ENCODE assay signal across 8 cellular contexts in genomic region chr3:195442573-195443390, GRCh38. TPM values are rescaled to one million over a fixed set of nuclear protein-coding genes. Genes with fewer than 3 reads are reported as not detected.
A peak's percentile ranks its signal among the peaks of the same experiment; 100 is the strongest.
DNase-seq lines count a peak whose midpoint lies in the region; ATAC-seq and TF ChIP-seq lines count a peak whose summit lies in the region.

A gene with protein sequence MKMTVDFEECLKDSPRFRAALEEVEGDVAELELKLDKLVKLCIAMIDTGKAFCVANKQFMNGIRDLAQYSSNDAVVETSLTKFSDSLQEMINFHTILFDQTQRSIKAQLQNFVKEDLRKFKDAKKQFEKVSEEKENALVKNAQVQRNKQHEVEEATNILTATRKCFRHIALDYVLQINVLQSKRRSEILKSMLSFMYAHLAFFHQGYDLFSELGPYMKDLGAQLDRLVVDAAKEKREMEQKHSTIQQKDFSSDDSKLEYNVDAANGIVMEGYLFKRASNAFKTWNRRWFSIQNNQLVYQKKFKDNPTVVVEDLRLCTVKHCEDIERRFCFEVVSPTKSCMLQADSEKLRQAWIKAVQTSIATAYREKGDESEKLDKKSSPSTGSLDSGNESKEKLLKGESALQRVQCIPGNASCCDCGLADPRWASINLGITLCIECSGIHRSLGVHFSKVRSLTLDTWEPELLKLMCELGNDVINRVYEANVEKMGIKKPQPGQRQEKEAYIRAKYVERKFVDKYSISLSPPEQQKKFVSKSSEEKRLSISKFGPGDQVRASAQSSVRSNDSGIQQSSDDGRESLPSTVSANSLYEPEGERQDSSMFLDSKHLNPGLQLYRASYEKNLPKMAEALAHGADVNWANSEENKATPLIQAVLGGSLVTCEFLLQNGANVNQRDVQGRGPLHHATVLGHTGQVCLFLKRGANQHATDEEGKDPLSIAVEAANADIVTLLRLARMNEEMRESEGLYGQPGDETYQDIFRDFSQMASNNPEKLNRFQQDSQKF (minus strand): TSS chr3:195443020. CDS start chr3:195442847, 173 bp downstream.

- DNase-seq in DMS114 treated with DMSO at 0.1 percent for 48 hours (lab: John Stamatoyannopoulos, UW; ENCODE audit: unreplicated experiment) (peak; percentile 97), PC-3 (peak; percentile 99), activated T-cell treated with anti-CD3 and anti-CD28 coated beads for 48 hours (ENCODE audit: low read depth) (peak; percentile 100), epithelial cell of prostate (ENCODE audit: low read depth, low spot score) (peak; percentile 96), mucosa of gallbladder (ENCODE audit: low spot score) (peak; percentile 100)
- peak; percentile 91 to 99 for DNase-seq in stimulated activated CD8-positive, alpha-beta memory T cell treated with anti-CD3 and anti-CD28 coated beads, Interleukin-4, amount 100 ng/mL, for 4 hours (ENCODE audit: low read depth in 2 of 2, low spot score in 1 of 2)

- H3K27me3 ChIP-seq in PC-3 (ENCODE audit: low read length): no peaks in the 10 kb centered on the region

- TF ChIP-seq EP300 in Ishikawa (IDR thresholded peaks at IDR 0.05; ENCODE audit: borderline replicate concordance): no peak

- peak within 1 kb of the TSS; percentile 80 for H3K9ac ChIP-seq in PC-3 (ENCODE audit: low read length)

- H3K4me3 ChIP-seq in PC-3 (ENCODE audit: low read length): peak within 1 kb of the TSS; percentile 84

- peaks cover 49% of the 10 kb centered on the region for H3K79me2 ChIP-seq in PC-3 (ENCODE audit: low read length)

- no peaks in the 10 kb centered on the region for H3K36me3 ChIP-seq in PC-3 (ENCODE audit: low read depth, low read length)

- H2AFZ ChIP-seq in PC-3 (ENCODE audit: low read length): peak within 1 kb of the TSS; percentile 95

- no TSS peak for BruUV-seq in PC-3 (replicated peaks; lab: Mats Ljungman, UMichigan)

- H4K20me1 ChIP-seq in PC-3 (ENCODE audit: low read length): 0 out of 2 replicates have a peak, but pooled peaks cover 5% of the 10 kb centered on the region

- ATAC-seq in GM21576 (IDR thresholded peaks at IDR 0.05; ENCODE audit: unreplicated experiment) (peak; percentile 90), PC-3 (peak; percentile 91)

- H3K4me2 ChIP-seq in PC-3 (ENCODE audit: low read length): peak within 1 kb of the TSS; percentile 90

- peak; percentile 4; the same call in 1 of the 2 replicates for TF ChIP-seq RAD21 in Ishikawa (IDR thresholded peaks at IDR 0.05; ENCODE audit: low read depth)

- H3K4me1 ChIP-seq in PC-3 (ENCODE audit: insufficient read depth, low read length): peaks cover 35% of the 10 kb centered on the region

- H3K27ac ChIP-seq in PC-3 (ENCODE audit: low read length) (no peak within 1 kb of the TSS), epithelial cell of prostate (peak within 1 kb of the TSS; percentile 85)

- TF ChIP-seq CTCF in PC-3 (conservative IDR thresholded peaks at IDR 0.05; ENCODE audit: low read depth, low read length): no peak

- intact Hi-C loops in PC-3 (cut with micrococcal nuclease): loop anchor here (2.0 to 5.0 kb wide), 4 partner anchors 60 to 155 kb away; no protein-coding TSS in a partner anchor

- no peaks in the 10 kb centered on the region for H3K9me2 ChIP-seq in PC-3 (replicated peaks; ENCODE audit: low read length)

- CTCF ChIA-PET in PC-3 (lab: Charles Lee): interaction anchor here (0.6 to 1.9 kb wide), 2 partner anchors 172 to 632 kb away, joined by 6 to 13 read pairs; partner anchors contain the start of gene XXYLT1

- POLR2A ChIA-PET in PC-3 (lab: Charles Lee; ENCODE audit: unreplicated experiment): interaction anchor here (0.6 to 0.9 kb wide), 2 partner anchors 52 to 172 kb away, joined by 3 to 4 read pairs; partner anchors contain the start of gene XXYLT1

- no peaks in the 10 kb centered on the region for H3F3A ChIP-seq in PC-3 (ENCODE audit: low read length, unreplicated experiment)

- H3K9me3 ChIP-seq in PC-3 (ENCODE audit: low read length): no peaks in the 10 kb centered on the region

TF ChIP-seq in Ishikawa, 13 proteins besides CTCF, POLR2A, EP300 and RAD21:
- TF ChIP-seq REST (IDR thresholded peaks at IDR 0.05; ENCODE audit: low read depth) (no peak), EGR1 (IDR thresholded peaks at IDR 0.05) (peak; percentile 70), CEBPB (IDR thresholded peaks at IDR 0.05) (no peak), MAX (IDR thresholded peaks at IDR 0.05) (peak; percentile 89), CREB1 (IDR thresholded peaks at IDR 0.05; ENCODE audit: low read depth) (peak; percentile 8; the same call in 1 of the 2 replicates), ZBTB7A (IDR thresholded peaks at IDR 0.05; ENCODE audit: low read depth) (peak; percentile 17; the same call in 1 of the 2 replicates), TEAD4 (IDR thresholded peaks at IDR 0.05) (0 out of 2 replicates have a peak, but pooled peaks have one; percentile 19), NFIC (IDR thresholded peaks at IDR 0.05) (no peak), TCF12 (IDR thresholded peaks at IDR 0.05; ENCODE audit: low read depth) (no peak), FOXM1 (IDR thresholded peaks at IDR 0.05; ENCODE audit: borderline replicate concordance, low read depth) (peak; percentile 43), TAF1 (IDR thresholded peaks at IDR 0.05; ENCODE audit: low read depth) (peak; percentile 90), YY1 (IDR thresholded peaks at IDR 0.05; ENCODE audit: low read depth) (0 out of 2 replicates have a peak, but pooled peaks have one; percentile 48)
- TF ChIP-seq, protein P1, sequence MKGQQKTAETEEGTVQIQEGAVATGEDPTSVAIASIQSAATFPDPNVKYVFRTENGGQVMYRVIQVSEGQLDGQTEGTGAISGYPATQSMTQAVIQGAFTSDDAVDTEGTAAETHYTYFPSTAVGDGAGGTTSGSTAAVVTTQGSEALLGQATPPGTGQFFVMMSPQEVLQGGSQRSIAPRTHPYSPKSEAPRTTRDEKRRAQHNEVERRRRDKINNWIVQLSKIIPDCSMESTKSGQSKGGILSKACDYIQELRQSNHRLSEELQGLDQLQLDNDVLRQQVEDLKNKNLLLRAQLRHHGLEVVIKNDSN (IDR thresholded peaks at IDR 0.05): peak; percentile 98

RNA-seq across cellular contexts. Expression of the gene that starts here (rescaled TPM):
- total RNA-seq in PC-3 (2014; rRNA removed) (27.0 and 33.5 TPM in 2 replicates), mucosa of gallbladder (47.0 TPM)
